27 cellular contexts compared by ENCODE assay signal in the genomic region with DNA sequence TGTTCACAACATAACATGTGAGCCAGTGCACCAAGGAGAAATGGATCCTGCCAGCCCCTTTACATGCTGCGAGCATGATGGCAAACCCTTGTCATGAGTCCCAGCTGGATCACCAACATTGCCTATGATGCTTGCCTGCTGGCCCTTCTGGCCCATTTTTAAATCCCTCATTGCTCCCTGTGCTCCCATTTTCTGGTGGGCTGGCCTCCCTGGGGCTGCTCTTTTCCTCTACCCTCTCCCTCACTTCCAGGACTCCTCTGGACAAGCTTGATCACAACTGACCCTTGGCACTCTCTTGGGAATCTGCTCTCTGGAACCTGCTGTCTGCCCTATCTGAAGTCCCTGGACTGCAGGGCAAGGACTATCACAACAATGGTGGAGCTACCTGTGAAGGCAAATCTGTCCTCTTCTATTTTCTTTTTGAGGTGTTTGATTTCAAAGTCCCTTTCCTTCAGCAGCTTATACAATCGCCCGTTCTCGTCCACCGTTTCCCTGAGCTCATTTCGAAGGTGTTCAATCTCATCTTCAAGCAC. TPM values are rescaled to one million over a fixed set of nuclear protein-coding genes. Genes with fewer than 3 reads are reported as not detected.
DNase-seq lines count a peak whose midpoint lies in the region; ATAC-seq and TF ChIP-seq lines count a peak whose summit lies in the region.
"Had no signal": no experiment of that assay in that cellular context is flagged by ENCODE, and none has a peak within 500 bp of the region (broad histone marks: within the 10 kb centered on the region; RNA-seq: fewer than 3 reads in every experiment).

No MANE protein-coding gene starts in this region.

- no peak overlapping the region for H3K27ac Mint-ChIP-seq in endodermal cell
- H3K27ac Mint-ChIP-seq in stimulated activated effector memory CD8-positive, alpha-beta T cell treated with anti-CD3 and anti-CD28 coated beads, Interleukin-12 subunit alpha, Interleukin-12 subunit beta, amount 100 ng/mL, for 72 hours: no peak overlapping the region
- H3K27ac Mint-ChIP-seq: CD4-positive, CD25-positive, alpha-beta regulatory T cell had no signal

- H3K4me3 Mint-ChIP-seq in endodermal cell: no peak overlapping the region
- H3K4me3 Mint-ChIP-seq in stimulated activated effector memory CD8-positive, alpha-beta T cell treated with anti-CD3 and anti-CD28 coated beads, Interleukin-12 subunit alpha, Interleukin-12 subunit beta, amount 100 ng/mL, for 72 hours: no peak overlapping the region
- H3K4me3 Mint-ChIP-seq: CD4-positive, CD25-positive, alpha-beta regulatory T cell had no signal

- H3K9me3 ChIP-seq in right atrium auricular region: no peaks in the 10 kb centered on the region
- no peaks in the 10 kb centered on the region for H3K9me3 ChIP-seq in endodermal cell (ENCODE audit: control insufficient read depth, low read length)
- H3K9me3 ChIP-seq in right lobe of liver: no peaks in the 10 kb centered on the region
- H3K9me3 ChIP-seq: BLaER1 had no signal

- intact Hi-C loops in Right ventricle myocardium inferior (cut with DNase I) (loop anchor here (10.0 kb wide), 1 partner anchor 532 kb away; no protein-coding TSS in a partner anchor), right lobe of liver (cut with DNase I) (no loop called here)

- H3K4me3 ChIP-seq in right atrium auricular region: no peak overlapping the region
- H3K4me3 ChIP-seq in endodermal cell (ENCODE audit: low read length): no peak overlapping the region
- no peak overlapping the region for H3K4me3 ChIP-seq in right lobe of liver
- H3K4me3 ChIP-seq: BLaER1, PC-9 had no signal

- DNase-seq in right atrium auricular region (ENCODE audit: low spot score) (peak; percentile 46), Right ventricle myocardium inferior (ENCODE audit: missing footprints) (no peak), endodermal cell (peak; percentile 18), right lobe of liver (peak in 1 of 3 donors; percentile 44), retina (no peak)
- DNase-seq in stimulated activated effector memory CD8-positive, alpha-beta T cell treated with anti-CD3 and anti-CD28 coated beads, Interleukin-12 subunit alpha, Interleukin-12 subunit beta, amount 100 ng/mL, for 72 hours (ENCODE audit: low spot score in 2 of 2): no peak
- no peak for DNase-seq in activated CD4-positive, alpha-beta T cell treated with anti-CD3 and anti-CD28 coated beads, Interleukin-2, amount 50 U/mL, for 1 hour
- DNase-seq: CD4-positive, CD25-positive, alpha-beta regulatory T cell; Karpas-422; NCI-H1092 treated with DMSO at 0.1 percent for 48 hours; NCI-H1436; NCI-H187; NCI-H2107; NCI-H446 treated with DMSO at 0.1 percent for 48 hours; NCI-H526; NCI-H82; NK-92 treated with Interleukin-12 subunit alpha and Interleukin-12 subunit beta, amount 100 ng/mL, for 24 hours; PC-9; RPMI8226; SHP77 treated with DMSO at 0.1 percent for 48 hours had no signal

- WGBS in endodermal cell (ENCODE audit: insufficient coverage in 1 of 2, insufficient read length in 1 of 2), 2 experiments: 93 to 100% methylated on average over 1 to 6 of the region's 6 CpGs
- WGBS in right lobe of liver (ENCODE audit: insufficient coverage, low coverage, low lambda C conversion rate, missing lambda C conversion rate): 82% methylated on average over 6 of the region's 6 CpGs

- ATAC-seq in Right ventricle myocardium inferior (no peak), right lobe of liver (peak in 2 of 4 donors; percentile 17 to 24)
- ATAC-seq in stimulated activated effector memory CD8-positive, alpha-beta T cell treated with anti-CD3 and anti-CD28 coated beads, Interleukin-12 subunit alpha, Interleukin-12 subunit beta, amount 100 ng/mL, for 72 hours: no peak

- H3K4me1 ChIP-seq in right atrium auricular region (no peaks in the 10 kb centered on the region), endodermal cell (ENCODE audit: control insufficient read depth, insufficient read depth, low read length) (no peaks in the 10 kb centered on the region), right lobe of liver (peaks cover 0 to 33% (median 16%) of the 10 kb centered on the region in 4 donors)
- H3K4me1 ChIP-seq: BLaER1 had no signal

- H3K9ac ChIP-seq in endodermal cell (ENCODE audit: extremely low read depth, low read length, poor library complexity, severe bottlenecking): no peak overlapping the region
- H3K9ac ChIP-seq: BLaER1 had no signal

- H3K36me3 ChIP-seq in right atrium auricular region (no peaks in the 10 kb centered on the region), endodermal cell (ENCODE audit: control insufficient read depth, insufficient read depth, low read length) (no peaks in the 10 kb centered on the region), right lobe of liver (no peaks in the 10 kb centered on the region)
- H3K36me3 ChIP-seq: BLaER1 had no signal

- no peaks in the 10 kb centered on the region for H3K4me1 Mint-ChIP-seq in endodermal cell
- no peaks in the 10 kb centered on the region for H3K4me1 Mint-ChIP-seq in stimulated activated effector memory CD8-positive, alpha-beta T cell treated with anti-CD3 and anti-CD28 coated beads, Interleukin-12 subunit alpha, Interleukin-12 subunit beta, amount 100 ng/mL, for 72 hours

- peaks cover 10% of the 10 kb centered on the region for H3K27me3 Mint-ChIP-seq in endodermal cell (ENCODE audit: insufficient read depth)

- no peak for TF ChIP-seq CTCF in right atrium auricular region (IDR thresholded peaks at IDR 0.05)
- TF ChIP-seq CTCF in endodermal cell (conservative IDR thresholded peaks at IDR 0.05): no peak
- no peak for TF ChIP-seq CTCF in right lobe of liver (IDR thresholded peaks at IDR 0.05)

- H3K36me3 Mint-ChIP-seq in endodermal cell (ENCODE audit: low read depth): no peaks in the 10 kb centered on the region
- no peaks in the 10 kb centered on the region for H3K36me3 Mint-ChIP-seq in stimulated activated effector memory CD8-positive, alpha-beta T cell treated with anti-CD3 and anti-CD28 coated beads, Interleukin-12 subunit alpha, Interleukin-12 subunit beta, amount 100 ng/mL, for 72 hours
- H3K36me3 Mint-ChIP-seq: CD4-positive, CD25-positive, alpha-beta regulatory T cell had no signal

- H3K27ac ChIP-seq in right atrium auricular region: no peak overlapping the region
- no peak overlapping the region for H3K27ac ChIP-seq in endodermal cell (ENCODE audit: low read depth, low read length)
- peak overlapping the region; percentile 45 to 68 (median 61) for H3K27ac ChIP-seq in right lobe of liver
- H3K27ac ChIP-seq: BLaER1, HL-60, PC-9 had no signal

- no peaks in the 10 kb centered on the region for H3K9me3 Mint-ChIP-seq in endodermal cell
- H3K9me3 Mint-ChIP-seq in stimulated activated effector memory CD8-positive, alpha-beta T cell treated with anti-CD3 and anti-CD28 coated beads, Interleukin-12 subunit alpha, Interleukin-12 subunit beta, amount 100 ng/mL, for 72 hours: no peaks in the 10 kb centered on the region
- H3K9me3 Mint-ChIP-seq: CD4-positive, CD25-positive, alpha-beta regulatory T cell had no signal

- no peaks in the 10 kb centered on the region for H3K27me3 ChIP-seq in right atrium auricular region
- no peaks in the 10 kb centered on the region for H3K27me3 ChIP-seq in endodermal cell (ENCODE audit: control insufficient read depth, insufficient read depth, low read length, poor library complexity, severe bottlenecking)
- no peaks in the 10 kb centered on the region for H3K27me3 ChIP-seq in right lobe of liver
- H3K27me3 ChIP-seq: BLaER1 had no signal

- TF ChIP-seq POLR2A in right lobe of liver (IDR thresholded peaks at IDR 0.05): no peak

RNA-seq across cellular contexts. Expression of a gene that starts 16.3 kb away (rescaled TPM):
- total RNA-seq in right atrium auricular region (under 1 TPM in 1 of 2 donors, not detected in 1; 0.35 TPM), Right ventricle myocardium inferior (0.41 TPM), endodermal cell (1 to 10 TPM in 1 of 2 donors, under 1 TPM in 1; 0.64 to 1.1 TPM), right lobe of liver (1 to 10 TPM; 1.2 to 2.5 (median 1.6) TPM)
- polyA plus RNA-seq in endodermal cell (2013, experiment 1 of 2): 1.5 TPM
- polyA plus RNA-seq in endodermal cell (2013, experiment 2 of 2): 0.95 TPM
- total RNA-seq: H4, HT-29 had no signal

RNA-seq across cellular contexts. Expression of a gene that starts 47.5 kb away (rescaled TPM):
- total RNA-seq in right atrium auricular region (100 to 1,000 TPM; 213 to 299 TPM), Right ventricle myocardium inferior (335 TPM), endodermal cell (100 to 1,000 TPM; 116 to 121 TPM), right lobe of liver (100 to 1,000 TPM; 104 to 348 (median 175) TPM)
- polyA plus RNA-seq in endodermal cell (2013, experiment 1 of 2): 179 TPM
- polyA plus RNA-seq in endodermal cell (2013, experiment 2 of 2): 188 TPM

RNA-seq across cellular contexts. Expression of a gene that starts 52.5 kb away (rescaled TPM):
- 1 to 10 TPM in 1 of 2 donors, under 1 TPM in 1; 0.78 to 6.2 TPM for total RNA-seq in right atrium auricular region
- total RNA-seq in Right ventricle myocardium inferior: 0.89 TPM
- total RNA-seq in endodermal cell: 1 to 10 TPM; 1.1 TPM
- 0.14 TPM for polyA plus RNA-seq in endodermal cell (2013, experiment 1 of 2)
- 0.33 TPM for polyA plus RNA-seq in endodermal cell (2013, experiment 2 of 2)
- total RNA-seq in right lobe of liver: 10 to 100 TPM; 17.0 to 36.1 (median 23.0) TPM
- total RNA-seq: CD4-positive, CD25-positive, alpha-beta regulatory T cell; G401; H4; HT-29 had no signal

RNA-seq across cellular contexts. Expression of a gene that starts 54.1 kb away (rescaled TPM):
- 100 to 1,000 TPM; 444 to 908 TPM for total RNA-seq in right atrium auricular region
- total RNA-seq in Right ventricle myocardium inferior: 440 TPM
- total RNA-seq in endodermal cell: not detected
- polyA plus RNA-seq in endodermal cell (2013, experiment 1 of 2): not detected
- not detected for polyA plus RNA-seq in endodermal cell (2013, experiment 2 of 2)
- 1 to 10 TPM in 1 of 6 experiments, under 1 TPM in 2, not detected in 3; 0.29 to 1.0 (median 0.60) TPM for total RNA-seq in right lobe of liver
- total RNA-seq: CD4-positive, CD25-positive, alpha-beta regulatory T cell; Daoy; G401; H4; HT-29; PC-9 had no signal
- polyA plus RNA-seq: AG04450; CD4-positive, CD25-positive, alpha-beta regulatory T cell had no signal

Comparison
In these comparisons a context has a peak if more than half of its experiments do, and no peak if none do; other contexts are left out.
1. DNase-seq: peak in right atrium auricular region (single experiment) and endodermal cell (single experiment); none in Right ventricle myocardium inferior (single experiment), stimulated activated effector memory CD8-positive, alpha-beta T cell treated with anti-CD3 and anti-CD28 coated beads, Interleukin-12 subunit alpha, Interleukin-12 subunit beta, amount 100 ng/mL, for 72 hours (0 of 2), retina (single experiment) and activated CD4-positive, alpha-beta T cell treated with anti-CD3 and anti-CD28 coated beads, Interleukin-2, amount 50 U/mL, for 1 hour (single experiment).
2. H3K27ac ChIP-seq: peak in right lobe of liver (3 of 3); none in right atrium auricular region (0 of 2) and endodermal cell (single experiment).